Comparison of ENCODE assay signal across 20 cellular contexts in the genomic region with DNA sequence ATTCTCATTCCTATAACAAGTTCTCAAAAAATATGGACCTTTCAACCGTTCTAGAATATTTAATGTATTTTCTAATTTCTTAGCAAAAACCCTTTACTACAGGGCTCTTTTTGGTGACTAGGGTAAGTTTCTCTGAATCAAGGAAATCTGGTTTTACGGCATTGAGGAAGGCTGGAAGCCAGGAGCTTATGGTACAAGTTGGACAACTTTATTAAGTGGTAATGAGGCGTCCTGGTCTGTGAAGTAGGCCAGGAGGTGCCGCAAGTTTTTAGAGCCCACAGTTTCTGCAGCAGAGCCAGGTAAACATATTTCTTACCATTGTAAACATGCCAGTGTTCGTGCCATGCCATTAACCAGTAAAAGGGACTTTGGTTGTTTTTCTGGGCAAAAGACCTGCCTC. TPM values are rescaled to one million over a fixed set of nuclear protein-coding genes. Genes with fewer than 3 reads are reported as not detected.
DNase-seq lines count a peak whose midpoint lies in the region; ATAC-seq and TF ChIP-seq lines count a peak whose summit lies in the region.
"Had no signal": no experiment of that assay in that cellular context is flagged by ENCODE, and none has a peak within 500 bp of the region (broad histone marks: within the 10 kb centered on the region; RNA-seq: fewer than 3 reads in every experiment).

No MANE protein-coding gene starts in this region.

- H3K4me1 ChIP-seq in IMR-90 (ENCODE audit: control insufficient read depth, insufficient read depth, low read length) (peaks cover 5% of the 10 kb centered on the region), right lobe of liver (peaks cover 0 to 40% (median 14%) of the 10 kb centered on the region in 4 donors)

- in situ Hi-C loops in IMR-90 (cut with MboI; ENCODE audit: low sequenced_read_pairs) (no loop called here), KBM-7 (cut with MboI; ENCODE audit: low pct_unique_long_range_greater_than_20kb, low sequenced_read_pairs) (no loop called here)

- CTCF ChIA-PET in IMR-90 (lab: Yijun Ruan, JAX), result no interaction called here

- TF ChIP-seq POLR2A in IMR-90 (IDR thresholded peaks at IDR 0.05; ENCODE audit: low read depth, low read length), result no peak
- TF ChIP-seq POLR2A in right lobe of liver (IDR thresholded peaks at IDR 0.05), result no peak

- H3K9me1 ChIP-seq in IMR-90 (ENCODE audit: insufficient read depth, low read length), result peaks cover 4% of the 10 kb centered on the region; the same call in 1 of the 2 replicates

- H3K4me2 ChIP-seq in IMR-90 (ENCODE audit: low read depth, low read length), result no peak overlapping the region
- H3K4me2 ChIP-seq: BLaER1 treated with 17β-estradiol and CSF1 and Interleukin-3, amounts not matched to agents 10 nM and 100 nM had no signal

- no peak overlapping the region for H2AK5ac ChIP-seq in IMR-90 (ENCODE audit: low read depth, low read length)

- no peak overlapping the region for H3K4me3 Mint-ChIP-seq in T-helper 17 cell
- H3K4me3 Mint-ChIP-seq: B cell; CD4-positive, CD25-positive, alpha-beta regulatory T cell; CD8-positive, alpha-beta memory T cell; H9; IgD-negative memory B cell had no signal

- peaks cover 2% of the 10 kb centered on the region for H3K4me1 Mint-ChIP-seq in T-helper 17 cell
- H3K4me1 Mint-ChIP-seq: B cell; CD4-positive, CD25-positive, alpha-beta regulatory T cell; CD8-positive, alpha-beta memory T cell; H9; IgD-negative memory B cell had no signal

- no peak overlapping the region for H4K91ac ChIP-seq in IMR-90 (ENCODE audit: insufficient read depth, low read depth, low read length)

- H3K4me3 ChIP-seq in IMR-90 (ENCODE audit: insufficient read depth, low read depth, low read length), result no peak overlapping the region
- no peak overlapping the region for H3K4me3 ChIP-seq in right lobe of liver
- H3K4me3 ChIP-seq: BLaER1 treated with 17β-estradiol and CSF1 and Interleukin-3, amounts not matched to agents 10 nM and 100 nM; GM12878 had no signal

- H3K4ac ChIP-seq in IMR-90 (ENCODE audit: low read depth, low read length), result no peak overlapping the region

- no peaks in the 10 kb centered on the region for H4K20me1 ChIP-seq in IMR-90 (ENCODE audit: insufficient read depth, low read length)
- H4K20me1 ChIP-seq: BLaER1 treated with 17β-estradiol and CSF1 and Interleukin-3, amounts not matched to agents 10 nM and 100 nM had no signal

- no TSS peak for BruUV-seq in IMR-90 (replicated peaks; lab: Mats Ljungman, UMichigan)

- H3K36me3 ChIP-seq in IMR-90 (ENCODE audit: control insufficient read depth, insufficient read depth, low read length), result no peaks in the 10 kb centered on the region
- no peaks in the 10 kb centered on the region for H3K36me3 ChIP-seq in right lobe of liver

- no peak overlapping the region for H3K9ac ChIP-seq in IMR-90 (ENCODE audit: low read depth, low read length)
- H3K9ac ChIP-seq: BLaER1 treated with 17β-estradiol and CSF1 and Interleukin-3, amounts not matched to agents 10 nM and 100 nM had no signal

- ATAC-seq in IMR-90 (ENCODE audit: low read depth), result no peak
- no peak for ATAC-seq in T-helper 17 cell
- ATAC-seq in right lobe of liver, result peak; percentile 6 to 47 (median 40)
- ATAC-seq in HG03159 (IDR thresholded peaks at IDR 0.05; ENCODE audit: unreplicated experiment), result no peak
- ATAC-seq: GM12878 had no signal

- TF ChIP-seq CTCF in IMR-90 (conservative IDR thresholded peaks at IDR 0.05; ENCODE audit: low read depth, low read length), result no peak
- TF ChIP-seq CTCF in right lobe of liver (IDR thresholded peaks at IDR 0.05), result no peak

- H4K8ac ChIP-seq in IMR-90 (ENCODE audit: low read depth in 2 of 2, low read length in 2 of 2), result no peak overlapping the region

- H3K27ac ChIP-seq in IMR-90 (ENCODE audit: insufficient read depth, low read length) (no peak overlapping the region), right lobe of liver (peak overlapping the region in 1 of 3 donors; percentile 76)
- H3K27ac ChIP-seq: BLaER1 treated with 17β-estradiol and CSF1 and Interleukin-3, amounts not matched to agents 10 nM and 100 nM; HL-60 had no signal

- no peak overlapping the region for H3K14ac ChIP-seq in IMR-90 (replicated peaks; ENCODE audit: low read depth, low read length)

- H2AK9ac ChIP-seq in IMR-90 (replicated peaks; ENCODE audit: low read depth, low read length, poor library complexity), result peak overlapping the region; percentile 47

- WGBS in IMR-90 (ENCODE audit: extremely low coverage in 2 of 2, insufficient read length in 1 of 2), 2 experiments, result no CpG with 5 or more reads among the region's 5 CpGs
- WGBS in right lobe of liver (ENCODE audit: insufficient coverage, low coverage, low lambda C conversion rate, missing lambda C conversion rate), result 47% methylated on average over 5 of the region's 5 CpGs

- H3K36me3 Mint-ChIP-seq in T-helper 17 cell (ENCODE audit: low read depth), result peaks cover 3% of the 10 kb centered on the region

- H3K27ac Mint-ChIP-seq in T-helper 17 cell, result peak overlapping the region; percentile 80
- H3K27ac Mint-ChIP-seq: B cell; CD4-positive, CD25-positive, alpha-beta regulatory T cell; H9; IgD-negative memory B cell had no signal

- no peaks in the 10 kb centered on the region for H3K27me3 Mint-ChIP-seq in T-helper 17 cell
- H3K27me3 Mint-ChIP-seq: B cell; CD4-positive, CD25-positive, alpha-beta regulatory T cell; CD8-positive, alpha-beta memory T cell; IgD-negative memory B cell had no signal

- H4K5ac ChIP-seq in IMR-90 (ENCODE audit: low read depth, low read length), result no peak overlapping the region

- no peak overlapping the region for H3K23ac ChIP-seq in IMR-90 (ENCODE audit: low read depth, low read length)

- H3K27me3 ChIP-seq in IMR-90 (ENCODE audit: control insufficient read depth, insufficient read depth, low read length), result no peaks in the 10 kb centered on the region
- no peaks in the 10 kb centered on the region for H3K27me3 ChIP-seq in right lobe of liver
- H3K27me3 ChIP-seq: BLaER1 treated with 17β-estradiol and CSF1 and Interleukin-3, amounts not matched to agents 10 nM and 100 nM had no signal

- H3K9me3 ChIP-seq in IMR-90 (ENCODE audit: control insufficient read depth, insufficient read depth, low read length), result 0 out of 2 replicates have a peak, but pooled peaks cover 2% of the 10 kb centered on the region
- H3K9me3 ChIP-seq in T-helper 17 cell (ENCODE audit: control insufficient read depth, low read length, poor library complexity, severe bottlenecking), result no peaks in the 10 kb centered on the region
- H3K9me3 ChIP-seq in right lobe of liver, result no peaks in the 10 kb centered on the region

- no peak overlapping the region for H3K18ac ChIP-seq in IMR-90 (ENCODE audit: low read depth, low read length)

- no peak overlapping the region for H3K56ac ChIP-seq in IMR-90 (ENCODE audit: extremely low read depth, insufficient read depth, low read length)

- no peaks in the 10 kb centered on the region for H3K79me1 ChIP-seq in IMR-90 (ENCODE audit: low read depth in 1 of 2, low read length in 2 of 2)

- H2BK120ac ChIP-seq in IMR-90 (ENCODE audit: low read depth, low read length), result no peak overlapping the region

- dilution Hi-C loops in IMR-90 (cut with HindIII; ENCODE audit: low sequenced_read_pairs, unreplicated experiment), result no loop called here

- H2BK20ac ChIP-seq in IMR-90 (ENCODE audit: low read depth, low read length), result no peak overlapping the region

- no peak overlapping the region for H2BK5ac ChIP-seq in IMR-90 (ENCODE audit: low read depth, low read length, poor library complexity, severe bottlenecking)

- H2AFZ ChIP-seq in IMR-90 (replicated peaks; ENCODE audit: low read length, poor library complexity), result no peak overlapping the region

- TF ChIP-seq RAD21 in IMR-90 (IDR thresholded peaks at IDR 0.05; ENCODE audit: low read length), result no peak

- H2BK15ac ChIP-seq in IMR-90 (ENCODE audit: low read depth, low read length), result no peak overlapping the region

- DNase-seq in IMR-90, result no peak
- no peak for DNase-seq in T-helper 17 cell
- DNase-seq in right lobe of liver, result no peak
- no peak for DNase-seq in KBM-7
- DNase-seq in NCI-H2107 (lab: John Stamatoyannopoulos, UW), result no peak
- DNase-seq: CD4-positive, CD25-positive, alpha-beta regulatory T cell; CD8-positive, alpha-beta memory T cell; COR-L47; DMS 273 treated with DMSO at 0.1 percent for 48 hours; DMS53; DND-41; EL; H9 had no signal

- POLR2A ChIA-PET in IMR-90 (lab: Charles Lee; ENCODE audit: unreplicated experiment), result no interaction called here

- intact Hi-C loops in IMR-90 (cut with micrococcal nuclease) (no loop called here), right lobe of liver (cut with DNase I) (no loop called here)

TF ChIP-seq in IMR-90, 13 proteins besides CTCF, POLR2A, EP300 and RAD21 (continues in another document):
- TF ChIP-seq MAFK (IDR thresholded peaks at IDR 0.05; ENCODE audit: low read depth, low read length), result no peak
- TF ChIP-seq, protein P1, sequence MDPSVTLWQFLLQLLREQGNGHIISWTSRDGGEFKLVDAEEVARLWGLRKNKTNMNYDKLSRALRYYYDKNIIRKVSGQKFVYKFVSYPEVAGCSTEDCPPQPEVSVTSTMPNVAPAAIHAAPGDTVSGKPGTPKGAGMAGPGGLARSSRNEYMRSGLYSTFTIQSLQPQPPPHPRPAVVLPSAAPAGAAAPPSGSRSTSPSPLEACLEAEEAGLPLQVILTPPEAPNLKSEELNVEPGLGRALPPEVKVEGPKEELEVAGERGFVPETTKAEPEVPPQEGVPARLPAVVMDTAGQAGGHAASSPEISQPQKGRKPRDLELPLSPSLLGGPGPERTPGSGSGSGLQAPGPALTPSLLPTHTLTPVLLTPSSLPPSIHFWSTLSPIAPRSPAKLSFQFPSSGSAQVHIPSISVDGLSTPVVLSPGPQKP (IDR thresholded peaks at IDR 0.05; ENCODE audit: borderline replicate concordance, low read depth, low read length), result no peak
- no peak for TF ChIP-seq CHD1 (IDR thresholded peaks at IDR 0.05; ENCODE audit: low read depth, low read length)
- TF ChIP-seq BHLHE40 (IDR thresholded peaks at IDR 0.05; ENCODE audit: low read depth, low read length), result no peak

RNA-seq across cellular contexts. Expression of a gene that starts 14.6 kb away (rescaled TPM):
- total RNA-seq in IMR-90 (2012; rRNA removed) (0.28 and 1.4 TPM in 2 replicates), T-helper 17 cell (1 to 10 TPM; 4.3 to 8.5 TPM), right lobe of liver (1 to 10 TPM; 1.5 to 7.7 (median 3.1) TPM)
- polyA plus RNA-seq in IMR-90 (2012; rRNA removed), result 0.76 and 1.0 TPM in 2 replicates
- polyA plus RNA-seq in IMR-90 (2012; cell fraction: cytosol; rRNA removed), result 0.05 and 0.35 TPM in 2 replicates
- polyA plus RNA-seq in IMR-90 (2012; cell fraction: nucleus; rRNA removed; ENCODE audit: low replicate concordance), result 1.6 and 7.9 TPM in 2 replicates
- total RNA-seq: A172 had no signal

RNA-seq across cellular contexts. Expression of a gene that starts 49.7 kb away (rescaled TPM):
- total RNA-seq in IMR-90 (2012; rRNA removed) (10.0 and 12.9 TPM in 2 replicates), T-helper 17 cell (1 to 10 TPM; 2.0 to 3.0 TPM), right lobe of liver (10 to 100 TPM; 28.7 to 62.4 (median 41.9) TPM)
- polyA plus RNA-seq in IMR-90 (2012; rRNA removed), result 7.3 and 8.2 TPM in 2 replicates
- 4.1 and 4.5 TPM in 2 replicates for polyA plus RNA-seq in IMR-90 (2012; cell fraction: cytosol; rRNA removed)
- polyA plus RNA-seq in IMR-90 (2012; cell fraction: nucleus; rRNA removed; ENCODE audit: low replicate concordance), result 2.1 and 3.5 TPM in 2 replicates

Comparison
In these comparisons a context has a peak if more than half of its experiments do, and no peak if none do; other contexts are left out.
1. ATAC-seq: peak in right lobe of liver (4 of 4); none in IMR-90 (single experiment), T-helper 17 cell (single experiment) and HG03159 (single experiment).